Comparison of ENCODE assay signal across 1 cellular context in genomic region chr1:8082945-8083344, GRCh38.
TF ChIP-seq lines count a peak whose summit lies in the region.

No MANE protein-coding gene starts in this region.

TF ChIP-seq in HepG2, 621 proteins besides CTCF, POLR2A, EP300 and RAD21 (continues in another document):
- TF ChIP-seq ETV5 (CRISPR knock-in tag; IDR thresholded peaks at IDR 0.05; ENCODE audit: borderline replicate concordance), result peak; percentile 67; the same call in 1 of the 2 replicates
- TF ChIP-seq SOX5 (CRISPR knock-in tag; IDR thresholded peaks at IDR 0.05; ENCODE audit: borderline replicate concordance), result 0 out of 2 replicates have a peak, but pooled peaks have one; percentile 14
- no peak for TF ChIP-seq HNRNPL (IDR thresholded peaks at IDR 0.05; ENCODE audit: low read depth, low read length)
- TF ChIP-seq NBN (conservative IDR thresholded peaks at IDR 0.05), result no peak
- TF ChIP-seq TBX3 (IDR thresholded peaks at IDR 0.05; ENCODE audit: borderline replicate concordance), result no peak
- peak; percentile 81; the same call in 1 of the 2 replicates for TF ChIP-seq ZNF792 (CRISPR knock-in tag; IDR thresholded peaks at IDR 0.05)
- TF ChIP-seq ZNF614 (CRISPR knock-in tag; IDR thresholded peaks at IDR 0.05; ENCODE audit: borderline replicate concordance), result no peak
- TF ChIP-seq ZNF3 (CRISPR knock-in tag; IDR thresholded peaks at IDR 0.05), result no peak
- TF ChIP-seq, protein P1, sequence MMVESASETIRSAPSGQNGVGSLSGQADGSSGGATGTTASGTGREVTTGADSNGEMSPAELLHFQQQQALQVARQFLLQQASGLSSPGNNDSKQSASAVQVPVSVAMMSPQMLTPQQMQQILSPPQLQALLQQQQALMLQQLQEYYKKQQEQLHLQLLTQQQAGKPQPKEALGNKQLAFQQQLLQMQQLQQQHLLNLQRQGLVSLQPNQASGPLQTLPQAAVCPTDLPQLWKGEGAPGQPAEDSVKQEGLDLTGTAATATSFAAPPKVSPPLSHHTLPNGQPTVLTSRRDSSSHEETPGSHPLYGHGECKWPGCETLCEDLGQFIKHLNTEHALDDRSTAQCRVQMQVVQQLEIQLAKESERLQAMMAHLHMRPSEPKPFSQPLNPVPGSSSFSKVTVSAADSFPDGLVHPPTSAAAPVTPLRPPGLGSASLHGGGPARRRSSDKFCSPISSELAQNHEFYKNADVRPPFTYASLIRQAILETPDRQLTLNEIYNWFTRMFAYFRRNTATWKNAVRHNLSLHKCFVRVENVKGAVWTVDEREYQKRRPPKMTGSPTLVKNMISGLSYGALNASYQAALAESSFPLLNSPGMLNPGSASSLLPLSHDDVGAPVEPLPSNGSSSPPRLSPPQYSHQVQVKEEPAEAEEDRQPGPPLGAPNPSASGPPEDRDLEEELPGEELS (CRISPR knock-in tag; IDR thresholded peaks at IDR 0.05), result 0 out of 2 replicates have a peak, but pooled peaks have one; percentile 16
- TF ChIP-seq STAT6 (CRISPR knock-in tag; IDR thresholded peaks at IDR 0.05; ENCODE audit: borderline replicate concordance), result no peak
- peak; percentile 36 for TF ChIP-seq PAXIP1 (CRISPR knock-in tag; conservative IDR thresholded peaks at IDR 0.05)
- TF ChIP-seq RFXAP (CRISPR knock-in tag; IDR thresholded peaks at IDR 0.05; ENCODE audit: borderline replicate concordance), result no peak
- TF ChIP-seq HMG20A (CRISPR knock-in tag; IDR thresholded peaks at IDR 0.05; ENCODE audit: borderline replicate concordance), result no peak
- TF ChIP-seq MTERF4 (CRISPR knock-in tag; IDR thresholded peaks at IDR 0.05), result no peak
- TF ChIP-seq ZFAT (CRISPR knock-in tag; conservative IDR thresholded peaks at IDR 0.05), result no peak
- TF ChIP-seq FOSL1 (CRISPR knock-in tag; IDR thresholded peaks at IDR 0.05; ENCODE audit: borderline replicate concordance), result no peak
- TF ChIP-seq, protein P2, sequence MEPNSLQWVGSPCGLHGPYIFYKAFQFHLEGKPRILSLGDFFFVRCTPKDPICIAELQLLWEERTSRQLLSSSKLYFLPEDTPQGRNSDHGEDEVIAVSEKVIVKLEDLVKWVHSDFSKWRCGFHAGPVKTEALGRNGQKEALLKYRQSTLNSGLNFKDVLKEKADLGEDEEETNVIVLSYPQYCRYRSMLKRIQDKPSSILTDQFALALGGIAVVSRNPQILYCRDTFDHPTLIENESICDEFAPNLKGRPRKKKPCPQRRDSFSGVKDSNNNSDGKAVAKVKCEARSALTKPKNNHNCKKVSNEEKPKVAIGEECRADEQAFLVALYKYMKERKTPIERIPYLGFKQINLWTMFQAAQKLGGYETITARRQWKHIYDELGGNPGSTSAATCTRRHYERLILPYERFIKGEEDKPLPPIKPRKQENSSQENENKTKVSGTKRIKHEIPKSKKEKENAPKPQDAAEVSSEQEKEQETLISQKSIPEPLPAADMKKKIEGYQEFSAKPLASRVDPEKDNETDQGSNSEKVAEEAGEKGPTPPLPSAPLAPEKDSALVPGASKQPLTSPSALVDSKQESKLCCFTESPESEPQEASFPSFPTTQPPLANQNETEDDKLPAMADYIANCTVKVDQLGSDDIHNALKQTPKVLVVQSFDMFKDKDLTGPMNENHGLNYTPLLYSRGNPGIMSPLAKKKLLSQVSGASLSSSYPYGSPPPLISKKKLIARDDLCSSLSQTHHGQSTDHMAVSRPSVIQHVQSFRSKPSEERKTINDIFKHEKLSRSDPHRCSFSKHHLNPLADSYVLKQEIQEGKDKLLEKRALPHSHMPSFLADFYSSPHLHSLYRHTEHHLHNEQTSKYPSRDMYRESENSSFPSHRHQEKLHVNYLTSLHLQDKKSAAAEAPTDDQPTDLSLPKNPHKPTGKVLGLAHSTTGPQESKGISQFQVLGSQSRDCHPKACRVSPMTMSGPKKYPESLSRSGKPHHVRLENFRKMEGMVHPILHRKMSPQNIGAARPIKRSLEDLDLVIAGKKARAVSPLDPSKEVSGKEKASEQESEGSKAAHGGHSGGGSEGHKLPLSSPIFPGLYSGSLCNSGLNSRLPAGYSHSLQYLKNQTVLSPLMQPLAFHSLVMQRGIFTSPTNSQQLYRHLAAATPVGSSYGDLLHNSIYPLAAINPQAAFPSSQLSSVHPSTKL (CRISPR knock-in tag; IDR thresholded peaks at IDR 0.05), result no peak
- TF ChIP-seq, protein P3, sequence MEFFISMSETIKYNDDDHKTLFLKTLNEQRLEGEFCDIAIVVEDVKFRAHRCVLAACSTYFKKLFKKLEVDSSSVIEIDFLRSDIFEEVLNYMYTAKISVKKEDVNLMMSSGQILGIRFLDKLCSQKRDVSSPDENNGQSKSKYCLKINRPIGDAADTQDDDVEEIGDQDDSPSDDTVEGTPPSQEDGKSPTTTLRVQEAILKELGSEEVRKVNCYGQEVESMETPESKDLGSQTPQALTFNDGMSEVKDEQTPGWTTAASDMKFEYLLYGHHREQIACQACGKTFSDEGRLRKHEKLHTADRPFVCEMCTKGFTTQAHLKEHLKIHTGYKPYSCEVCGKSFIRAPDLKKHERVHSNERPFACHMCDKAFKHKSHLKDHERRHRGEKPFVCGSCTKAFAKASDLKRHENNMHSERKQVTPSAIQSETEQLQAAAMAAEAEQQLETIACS (CRISPR knock-in tag; IDR thresholded peaks at IDR 0.05), result no peak
- no peak for TF ChIP-seq FOXA1 (IDR thresholded peaks at IDR 0.05)
- no peak for TF ChIP-seq FOXA1 (CRISPR knock-in tag; IDR thresholded peaks at IDR 0.05)
- no peak for TF ChIP-seq ZC3H4 (CRISPR knock-in tag; IDR thresholded peaks at IDR 0.05; ENCODE audit: borderline replicate concordance)
- TF ChIP-seq GLI4 (CRISPR knock-in tag; IDR thresholded peaks at IDR 0.05; ENCODE audit: borderline replicate concordance), result no peak
- TF ChIP-seq GATAD1 (CRISPR knock-in tag; IDR thresholded peaks at IDR 0.05), result no peak
- TF ChIP-seq ZNF362 (CRISPR knock-in tag; IDR thresholded peaks at IDR 0.05; ENCODE audit: borderline replicate concordance), result peak; percentile 72; the same call in 1 of the 2 replicates
- TF ChIP-seq SAP130 (CRISPR knock-in tag; IDR thresholded peaks at IDR 0.05; ENCODE audit: low read depth), result peak; percentile 19; the same call in 1 of the 2 replicates
- TF ChIP-seq NR2C2 (CRISPR knock-in tag; IDR thresholded peaks at IDR 0.05; ENCODE audit: borderline replicate concordance), result no peak
- TF ChIP-seq, protein P4, sequence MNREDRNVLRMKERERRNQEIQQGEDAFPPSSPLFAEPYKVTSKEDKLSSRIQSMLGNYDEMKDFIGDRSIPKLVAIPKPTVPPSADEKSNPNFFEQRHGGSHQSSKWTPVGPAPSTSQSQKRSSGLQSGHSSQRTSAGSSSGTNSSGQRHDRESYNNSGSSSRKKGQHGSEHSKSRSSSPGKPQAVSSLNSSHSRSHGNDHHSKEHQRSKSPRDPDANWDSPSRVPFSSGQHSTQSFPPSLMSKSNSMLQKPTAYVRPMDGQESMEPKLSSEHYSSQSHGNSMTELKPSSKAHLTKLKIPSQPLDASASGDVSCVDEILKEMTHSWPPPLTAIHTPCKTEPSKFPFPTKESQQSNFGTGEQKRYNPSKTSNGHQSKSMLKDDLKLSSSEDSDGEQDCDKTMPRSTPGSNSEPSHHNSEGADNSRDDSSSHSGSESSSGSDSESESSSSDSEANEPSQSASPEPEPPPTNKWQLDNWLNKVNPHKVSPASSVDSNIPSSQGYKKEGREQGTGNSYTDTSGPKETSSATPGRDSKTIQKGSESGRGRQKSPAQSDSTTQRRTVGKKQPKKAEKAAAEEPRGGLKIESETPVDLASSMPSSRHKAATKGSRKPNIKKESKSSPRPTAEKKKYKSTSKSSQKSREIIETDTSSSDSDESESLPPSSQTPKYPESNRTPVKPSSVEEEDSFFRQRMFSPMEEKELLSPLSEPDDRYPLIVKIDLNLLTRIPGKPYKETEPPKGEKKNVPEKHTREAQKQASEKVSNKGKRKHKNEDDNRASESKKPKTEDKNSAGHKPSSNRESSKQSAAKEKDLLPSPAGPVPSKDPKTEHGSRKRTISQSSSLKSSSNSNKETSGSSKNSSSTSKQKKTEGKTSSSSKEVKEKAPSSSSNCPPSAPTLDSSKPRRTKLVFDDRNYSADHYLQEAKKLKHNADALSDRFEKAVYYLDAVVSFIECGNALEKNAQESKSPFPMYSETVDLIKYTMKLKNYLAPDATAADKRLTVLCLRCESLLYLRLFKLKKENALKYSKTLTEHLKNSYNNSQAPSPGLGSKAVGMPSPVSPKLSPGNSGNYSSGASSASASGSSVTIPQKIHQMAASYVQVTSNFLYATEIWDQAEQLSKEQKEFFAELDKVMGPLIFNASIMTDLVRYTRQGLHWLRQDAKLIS (CRISPR knock-in tag; IDR thresholded peaks at IDR 0.05), result no peak
- TF ChIP-seq HNRNPK (IDR thresholded peaks at IDR 0.05; ENCODE audit: low read depth, low read length, poor library complexity, severe bottlenecking), result no peak
- TF ChIP-seq RNF2 (conservative IDR thresholded peaks at IDR 0.05; ENCODE audit: low read depth), result no peak
- TF ChIP-seq REL (CRISPR knock-in tag; conservative IDR thresholded peaks at IDR 0.05), result no peak
- no peak for TF ChIP-seq ZNF841 (CRISPR knock-in tag; IDR thresholded peaks at IDR 0.05; ENCODE audit: borderline replicate concordance)
- TF ChIP-seq GABPB1 (CRISPR knock-in tag; IDR thresholded peaks at IDR 0.05), result no peak
- no peak for TF ChIP-seq PCBP1 (IDR thresholded peaks at IDR 0.05; ENCODE audit: borderline replicate concordance, low read depth, low read length)
- no peak for TF ChIP-seq PHF21A (CRISPR knock-in tag; IDR thresholded peaks at IDR 0.05)
- TF ChIP-seq, protein P5, sequence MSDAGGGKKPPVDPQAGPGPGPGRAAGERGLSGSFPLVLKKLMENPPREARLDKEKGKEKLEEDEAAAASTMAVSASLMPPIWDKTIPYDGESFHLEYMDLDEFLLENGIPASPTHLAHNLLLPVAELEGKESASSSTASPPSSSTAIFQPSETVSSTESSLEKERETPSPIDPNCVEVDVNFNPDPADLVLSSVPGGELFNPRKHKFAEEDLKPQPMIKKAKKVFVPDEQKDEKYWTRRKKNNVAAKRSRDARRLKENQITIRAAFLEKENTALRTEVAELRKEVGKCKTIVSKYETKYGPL (CRISPR knock-in tag; IDR thresholded peaks at IDR 0.05), result no peak
- no peak for TF ChIP-seq PITX1 (CRISPR knock-in tag; IDR thresholded peaks at IDR 0.05)
- no peak for TF ChIP-seq TAF1 (CRISPR knock-in tag; IDR thresholded peaks at IDR 0.05)
- TF ChIP-seq MED1 (CRISPR knock-in tag; IDR thresholded peaks at IDR 0.05), result peak; percentile 74
- peak; percentile 44 for TF ChIP-seq RARA (CRISPR knock-in tag; IDR thresholded peaks at IDR 0.05)
- TF ChIP-seq SNAI1 (CRISPR knock-in tag; IDR thresholded peaks at IDR 0.05; ENCODE audit: borderline replicate concordance), result no peak
- TF ChIP-seq CCDC6 (CRISPR knock-in tag; IDR thresholded peaks at IDR 0.05), result no peak
- no peak for TF ChIP-seq ZNF225 (CRISPR knock-in tag; IDR thresholded peaks at IDR 0.05)
- no peak for TF ChIP-seq AGO2 (optimal IDR thresholded peaks at IDR 0.05; ENCODE audit: low read depth, low read length)
